10 cellular contexts compared by ENCODE assay signal in the genomic region with DNA sequence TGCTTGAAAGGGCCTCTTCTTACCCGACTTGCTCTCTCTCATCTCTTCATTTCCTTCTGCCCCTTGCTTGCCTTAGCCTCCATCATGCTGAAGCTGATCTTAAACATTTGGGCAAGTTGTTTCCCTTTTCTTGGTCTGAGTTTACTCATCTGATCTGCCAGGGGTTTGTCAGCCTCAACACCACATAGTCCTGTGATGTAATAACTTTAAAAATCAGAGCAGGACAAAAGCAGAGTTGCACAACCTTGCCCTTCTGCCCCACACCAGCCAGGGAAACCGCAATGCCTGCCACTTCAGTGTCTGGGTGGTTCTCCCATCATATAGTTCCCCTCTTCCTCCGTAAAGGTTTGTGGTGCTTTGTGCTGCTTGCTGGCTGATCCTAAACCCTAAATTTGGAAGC. TPM values are rescaled to one million over a fixed set of nuclear protein-coding genes. Genes with fewer than 3 reads are reported as not detected.
A peak's percentile ranks its signal among the peaks of the same experiment; 100 is the strongest.
DNase-seq lines count a peak whose midpoint lies in the region; ATAC-seq and TF ChIP-seq lines count a peak whose summit lies in the region.
"Had no signal": no experiment of that assay in that cellular context is flagged by ENCODE, and none has a peak within 500 bp of the region (broad histone marks: within the 10 kb centered on the region; RNA-seq: fewer than 3 reads in every experiment).

No MANE protein-coding gene starts in this region.

- peaks cover 5% of the 10 kb centered on the region for H3K4me1 Mint-ChIP-seq in T-helper 17 cell

- H3K36me3 ChIP-seq in heart right ventricle = no peaks in the 10 kb centered on the region
- H3K36me3 ChIP-seq in spleen = no peaks in the 10 kb centered on the region
- no peaks in the 10 kb centered on the region for H3K36me3 ChIP-seq in WERI-Rb-1

- H3K27ac ChIP-seq in heart right ventricle (peak overlapping the region in 1 of 10 donors; percentile 57), spleen (peak overlapping the region in 3 of 8 donors; percentile 45 to 61 (median 60)), WERI-Rb-1 (no peak overlapping the region)

- DNase-seq in HPDE6-E6E7 (ENCODE audit: extremely low spot score) (peak; percentile 28), T-helper 17 cell (no peak), heart right ventricle (peak; percentile 9 to 26), spleen (peak; percentile 81), WERI-Rb-1 (no peak), NCI-H2196 treated with DMSO at 0.1 percent for 48 hours (lab: John Stamatoyannopoulos, UW; ENCODE audit: unreplicated experiment) (no peak), DMS79 treated with DMSO at 0.1 percent for 48 hours (lab: John Stamatoyannopoulos, UW) (no peak)

- WGBS in heart right ventricle, 2 donors = 80 to 83% methylated on average over 3 of the region's 3 CpGs
- WGBS in spleen, 5 donors = 39 to 81% (median 53%) methylated on average over 3 of the region's 3 CpGs

- no peak for TF ChIP-seq CTCF in heart right ventricle (IDR thresholded peaks at IDR 0.05)
- no peak for TF ChIP-seq CTCF in spleen (IDR thresholded peaks at IDR 0.05 in 8 of 11, conservative IDR thresholded peaks at IDR 0.05 in 3 of 11)
- no peak for TF ChIP-seq CTCF in WERI-Rb-1 (IDR thresholded peaks at IDR 0.05; ENCODE audit: low read depth, low read length)

- H3K27me3 ChIP-seq in heart right ventricle (peaks cover 0 to 8% (median 0%) of the 10 kb centered on the region in 7 donors), spleen (replicated peaks in 1 of 7) (no peaks in the 10 kb centered on the region), WERI-Rb-1 (ENCODE audit: insufficient read depth, low read depth, severe bottlenecking) (no peaks in the 10 kb centered on the region)

- H3K4me1 ChIP-seq in heart right ventricle (peaks cover 0 to 25% (median 0%) of the 10 kb centered on the region in 9 donors), spleen (peaks cover 0 to 24% (median 0%) of the 10 kb centered on the region in 6 donors)

- peak overlapping the region; percentile 39 for H3K27ac Mint-ChIP-seq in T-helper 17 cell

- H3K36me3 Mint-ChIP-seq in T-helper 17 cell (ENCODE audit: low read depth) = no peaks in the 10 kb centered on the region

- intact Hi-C loops in heart right ventricle (cut with DNase I) (loop anchor here in 6 of 10 donors (10.0 kb wide), 4 partner anchors 98 to 228 kb away; partner anchors contain the start of genes LIPJ (in 1 of the 6) and RNLS (in 1 of the 6)), spleen (cut with DNase I; ENCODE audit: low total_unique reads) (no loop called here)

- no peak overlapping the region for H3K4me3 Mint-ChIP-seq in T-helper 17 cell

- H3K4me3 ChIP-seq in heart right ventricle = no peak overlapping the region
- no peak overlapping the region for H3K4me3 ChIP-seq in spleen
- no peak overlapping the region for H3K4me3 ChIP-seq in WERI-Rb-1 (ENCODE audit: low read depth, low read length)

- no peaks in the 10 kb centered on the region for H3K27me3 Mint-ChIP-seq in T-helper 17 cell

- peak; percentile 23 for ATAC-seq in T-helper 17 cell
- peak in 5 of 8 donors; percentile 21 to 67 (median 60) for ATAC-seq in heart right ventricle
- ATAC-seq in GM18868 (IDR thresholded peaks at IDR 0.05; ENCODE audit: unreplicated experiment) = no peak

- no peak for TF ChIP-seq POLR2A in spleen (IDR thresholded peaks at IDR 0.05)

- H3K9me3 ChIP-seq in T-helper 17 cell (ENCODE audit: control insufficient read depth, low read length, poor library complexity, severe bottlenecking) (no peaks in the 10 kb centered on the region), heart right ventricle (no peaks in the 10 kb centered on the region), spleen (no peaks in the 10 kb centered on the region), WERI-Rb-1 (ENCODE audit: severe bottlenecking) (no peaks in the 10 kb centered on the region)

RNA-seq across cellular contexts. Expression of gene LIPM, which starts 9.9 kb away (rescaled TPM):
- total RNA-seq in T-helper 17 cell = not detected
- total RNA-seq in heart right ventricle = not detected
- not detected for polyA plus RNA-seq in heart right ventricle
- not detected for total RNA-seq in spleen
- not detected for polyA plus RNA-seq in spleen
- total RNA-seq: H1 had no signal
- polyA plus RNA-seq: esophagus, H1 had no signal

RNA-seq across cellular contexts. Expression of gene LIPN, which starts 32.8 kb away (rescaled TPM):
- total RNA-seq in T-helper 17 cell (under 1 TPM in 1 of 2 donors, not detected in 1; 0.80 TPM), heart right ventricle (under 1 TPM in 2 of 10 donors, not detected in 8; 0.46 to 0.53 TPM), spleen (1 to 10 TPM in 4 of 7 donors, under 1 TPM in 1, not detected in 2; 0.92 to 7.1 (median 2.5) TPM)
- polyA plus RNA-seq in heart right ventricle (under 1 TPM in 1 of 2 donors, not detected in 1; 0.06 TPM), spleen (under 1 TPM; 0.07 to 0.16 (median 0.08) TPM)
- total RNA-seq: H1 had no signal
- polyA plus RNA-seq: H1 had no signal

RNA-seq across cellular contexts. Expression of gene ANKRD22, which starts 59.0 kb away (rescaled TPM):
- total RNA-seq in T-helper 17 cell = not detected
- total RNA-seq in heart right ventricle = 1 to 10 TPM in 1 of 10 donors, under 1 TPM in 2, not detected in 7; 0.14 to 4.9 (median 0.17) TPM
- under 1 TPM in 1 of 2 donors, not detected in 1; 0.12 TPM for polyA plus RNA-seq in heart right ventricle
- total RNA-seq in spleen = 10 to 100 TPM in 1 of 7 donors, 1 to 10 TPM in 6; 4.8 to 11.5 (median 7.7) TPM
- 1 to 10 TPM; 2.2 to 7.5 (median 2.6) TPM for polyA plus RNA-seq in spleen
- total RNA-seq: H1 had no signal

Comparison
In these comparisons a context has a peak if more than half of its experiments do, and no peak if none do; other contexts are left out.
1. DNase-seq: peak in HPDE6-E6E7 (single experiment), heart right ventricle (2 of 2) and spleen (single experiment); none in T-helper 17 cell (0 of 3), WERI-Rb-1 (single experiment), NCI-H2196 treated with DMSO at 0.1 percent for 48 hours (single experiment) and DMS79 treated with DMSO at 0.1 percent for 48 hours (single experiment).